Comparison of ENCODE assay signal across 9 cellular contexts in the genomic region with DNA sequence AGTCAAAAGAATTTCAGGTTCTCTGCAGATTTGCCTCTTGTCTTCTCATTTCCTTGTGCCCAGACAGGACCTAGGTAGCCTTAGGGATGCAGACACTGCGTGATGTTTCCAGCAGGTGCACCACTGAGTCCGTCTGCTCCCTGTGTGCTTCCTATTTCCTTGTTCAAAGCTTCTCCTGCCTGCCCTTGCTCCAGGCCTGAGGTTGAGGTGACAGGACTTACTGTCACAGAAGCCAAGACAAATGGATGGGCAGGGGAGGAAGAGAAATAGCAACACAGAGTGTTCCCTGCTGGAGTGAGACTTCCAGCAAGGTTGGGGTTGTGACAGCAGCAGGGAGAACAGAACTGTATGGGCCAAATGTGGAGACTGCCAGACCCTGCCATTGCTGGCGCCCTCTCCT.
"Had no signal": no experiment of that assay in that cellular context is flagged by ENCODE, and none has a peak within 500 bp of the region (broad histone marks: within the 10 kb centered on the region; RNA-seq: fewer than 3 reads in every experiment).

No MANE protein-coding gene starts in this region.

- H3K9me3 ChIP-seq: HAP-1 had no signal

- ATAC-seq: GM23338, HCT116, HepG2 had no signal

- DNase-seq: HFFc6, KBM-7 had no signal

- H3K4me1 Mint-ChIP-seq: IgD-negative memory B cell had no signal

- H3K27ac Mint-ChIP-seq: GM23338, HFFc6, IgD-negative memory B cell had no signal

- H3K27ac ChIP-seq: HL-60, KMS-11 had no signal

- H3K9ac ChIP-seq: KMS-11 had no signal

- H3K36me3 Mint-ChIP-seq: IgD-negative memory B cell had no signal

- H2AFZ ChIP-seq: GM23338 had no signal

- H3K9me3 Mint-ChIP-seq: GM23338, HFFc6 had no signal

- H3K4me2 ChIP-seq: GM23338, KMS-11 had no signal

- H3K4me3 Mint-ChIP-seq: GM23338, HFFc6, IgD-negative memory B cell had no signal
